In the genomic region with DNA sequence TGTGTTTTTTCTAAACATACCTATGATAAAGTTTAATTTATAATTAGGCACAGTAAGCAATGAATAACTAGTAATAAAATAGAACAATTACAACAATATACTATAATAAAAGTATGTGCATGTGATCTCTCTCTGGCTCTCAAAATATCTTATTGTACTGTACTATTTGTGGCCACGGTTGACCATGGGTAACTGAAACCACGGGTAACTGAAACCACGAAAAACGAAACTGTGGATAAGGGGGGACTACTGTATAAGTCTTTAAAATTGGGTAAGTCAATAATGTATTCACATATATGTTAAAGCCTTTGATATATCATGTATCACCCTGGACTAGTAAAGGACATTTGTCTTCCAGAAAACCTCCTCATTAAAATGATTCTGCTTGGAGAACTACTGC, we compare ENCODE assay signal across 26 cellular contexts. TPM values are rescaled to one million over a fixed set of nuclear protein-coding genes. Genes with fewer than 3 reads are reported as not detected.
A peak's percentile ranks its signal among the peaks of the same experiment; 100 is the strongest.
DNase-seq lines count a peak whose midpoint lies in the region; ATAC-seq and TF ChIP-seq lines count a peak whose summit lies in the region.
"Had no signal": no experiment of that assay in that cellular context is flagged by ENCODE, and none has a peak within 500 bp of the region (broad histone marks: within the 10 kb centered on the region; RNA-seq: fewer than 3 reads in every experiment).

No MANE protein-coding gene starts in this region.

- H3K4me3 Mint-ChIP-seq in stimulated activated naive CD8-positive, alpha-beta T cell treated with anti-CD3 and anti-CD28 coated beads, Interleukin-15, amount 100 ng/mL, for 72 hours = no peak overlapping the region
- H3K4me3 Mint-ChIP-seq: activated naive CD4-positive, alpha-beta T cell treated with anti-CD3 and anti-CD28 coated beads, Interleukin-2, amount 10 ng/mL, durations not matched to agents 7 days and 5 days; brain; CD8-positive, alpha-beta T cell; immature natural killer cell; stimulated activated naive CD8-positive, alpha-beta T cell treated with anti-CD3 and anti-CD28 coated beads, Interleukin-15, Interleukin-2, amounts not matched to agents 100 ng/mL and 50 ng/mL, for 24 hours had no signal

- peaks cover 12 to 29% of the 10 kb centered on the region in 2 donors for H3K9me3 Mint-ChIP-seq in stimulated activated naive CD8-positive, alpha-beta T cell treated with anti-CD3 and anti-CD28 coated beads, Interleukin-15, amount 100 ng/mL, for 72 hours

- peaks cover 44% of the 10 kb centered on the region for H3K4me1 Mint-ChIP-seq in stimulated activated naive CD8-positive, alpha-beta T cell treated with anti-CD3 and anti-CD28 coated beads, Interleukin-15, amount 100 ng/mL, for 72 hours
- H3K4me1 Mint-ChIP-seq: brain, immature natural killer cell had no signal

- H3K27ac Mint-ChIP-seq in stimulated activated naive CD8-positive, alpha-beta T cell treated with anti-CD3 and anti-CD28 coated beads, Interleukin-15, amount 100 ng/mL, for 72 hours = no peak overlapping the region
- H3K27ac Mint-ChIP-seq: activated naive CD4-positive, alpha-beta T cell treated with anti-CD3 and anti-CD28 coated beads, Interleukin-2, amount 10 ng/mL, durations not matched to agents 7 days and 5 days; brain; CD8-positive, alpha-beta T cell; immature natural killer cell; progenitor cell of endocrine pancreas; stimulated activated naive CD8-positive, alpha-beta T cell treated with anti-CD3 and anti-CD28 coated beads, Interleukin-15, Interleukin-2, amounts not matched to agents 100 ng/mL and 50 ng/mL, for 24 hours had no signal

- TF ChIP-seq POLR2A in NB4 (IDR thresholded peaks at IDR 0.05; ENCODE audit: extremely low read depth, insufficient read length) = no peak

- H3K36me3 ChIP-seq in GM06990 (ENCODE audit: control insufficient read depth, insufficient read depth, low read length) = no peaks in the 10 kb centered on the region; the same call in 1 of the 2 replicates
- H3K36me3 ChIP-seq: uterus had no signal

- peak; percentile 28 for ATAC-seq in GM21447 (IDR thresholded peaks at IDR 0.05; ENCODE audit: unreplicated experiment)
- ATAC-seq in GM18858 (IDR thresholded peaks at IDR 0.05; ENCODE audit: unreplicated experiment) = no peak
- ATAC-seq in stimulated activated naive CD8-positive, alpha-beta T cell treated with anti-CD3 and anti-CD28 coated beads, Interleukin-15, amount 100 ng/mL, for 72 hours = no peak
- ATAC-seq: CD8-positive, alpha-beta T cell; sciatic nerve had no signal

- H3K4me3 ChIP-seq in GM06990 (replicated peaks; ENCODE audit: low read depth, low read length) = no peak overlapping the region; the same call in 1 of the 2 replicates
- peak overlapping the region; percentile 52 for H3K4me3 ChIP-seq in NB4 (ENCODE audit: low read depth, low read length)
- H3K4me3 ChIP-seq: dorsolateral prefrontal cortex, uterus had no signal

- no peaks in the 10 kb centered on the region for H3K27me3 Mint-ChIP-seq in stimulated activated naive CD8-positive, alpha-beta T cell treated with anti-CD3 and anti-CD28 coated beads, Interleukin-15, amount 100 ng/mL, for 72 hours
- H3K27me3 Mint-ChIP-seq: activated naive CD4-positive, alpha-beta T cell treated with anti-CD3 and anti-CD28 coated beads, Interleukin-2, amount 10 ng/mL, durations not matched to agents 7 days and 5 days; stimulated activated naive CD8-positive, alpha-beta T cell treated with anti-CD3 and anti-CD28 coated beads, Interleukin-15, Interleukin-2, amounts not matched to agents 100 ng/mL and 50 ng/mL, for 24 hours had no signal

- TF ChIP-seq CTCF in GM06990 (IDR thresholded peaks at IDR 0.05; ENCODE audit: insufficient read depth, low read length, poor library complexity, severe bottlenecking) (no peak), NB4 (IDR thresholded peaks at IDR 0.05; ENCODE audit: low read depth, low read length) (no peak)

- DNase-seq in GM06990 (ENCODE audit: extremely low read depth, insufficient read length) (peak; percentile 48), NB4 (ENCODE audit: low read depth) (peak; percentile 50), myocyte (ENCODE audit: low read depth) (peak; percentile 49), NCI-H226 (no peak)
- no peak for DNase-seq in stimulated activated CD4-positive, alpha-beta T cell treated with anti-CD3 and anti-CD28 coated beads, Interleukin-4, amount 100 ng/mL, for 4 hours
- DNase-seq in stimulated activated naive CD8-positive, alpha-beta T cell treated with anti-CD3 and anti-CD28 coated beads, Interleukin-15, amount 100 ng/mL, for 72 hours = no peak
- DNase-seq: activated CD4-positive, CD25-positive, alpha-beta regulatory T cell; activated naive CD4-positive, alpha-beta T cell treated with anti-CD3 and anti-CD28 coated beads, Interleukin-2, amount 10 ng/mL, durations not matched to agents 7 days and 5 days; CD8-positive, alpha-beta T cell; cerebellar nuclear complex; dorsolateral prefrontal cortex; hypothalamus; immature natural killer cell; mesendoderm; NCI-H1092 treated with DMSO at 0.1 percent for 48 hours; NCI-H187 treated with DMSO at 0.1 percent for 48 hours; NCI-H526 treated with DMSO at 0.1 percent for 48 hours; SIG-M5; SW 1271; uterus had no signal

- H3K27me3 ChIP-seq in GM06990 (replicated peaks; ENCODE audit: control insufficient read depth, insufficient read depth, low read length) = no peaks in the 10 kb centered on the region
- H3K27me3 ChIP-seq: uterus had no signal

RNA-seq across cellular contexts. Expression of a gene that starts 20.0 kb away (rescaled TPM):
- 0.10 and 0.24 TPM in 2 replicates for total RNA-seq in myocyte
- 0.20 TPM for polyA plus RNA-seq in myocyte (2012)

Comparison
In these comparisons a context has a peak if more than half of its experiments do, and no peak if none do; other contexts are left out.
1. DNase-seq: peak in GM06990 (single experiment), NB4 (single experiment) and myocyte (single experiment); none in stimulated activated CD4-positive, alpha-beta T cell treated with anti-CD3 and anti-CD28 coated beads, Interleukin-4, amount 100 ng/mL, for 4 hours (0 of 2), NCI-H226 (single experiment) and stimulated activated naive CD8-positive, alpha-beta T cell treated with anti-CD3 and anti-CD28 coated beads, Interleukin-15, amount 100 ng/mL, for 72 hours (0 of 2).